ENCODE assay signal across 9 cellular contexts in the genomic region with DNA sequence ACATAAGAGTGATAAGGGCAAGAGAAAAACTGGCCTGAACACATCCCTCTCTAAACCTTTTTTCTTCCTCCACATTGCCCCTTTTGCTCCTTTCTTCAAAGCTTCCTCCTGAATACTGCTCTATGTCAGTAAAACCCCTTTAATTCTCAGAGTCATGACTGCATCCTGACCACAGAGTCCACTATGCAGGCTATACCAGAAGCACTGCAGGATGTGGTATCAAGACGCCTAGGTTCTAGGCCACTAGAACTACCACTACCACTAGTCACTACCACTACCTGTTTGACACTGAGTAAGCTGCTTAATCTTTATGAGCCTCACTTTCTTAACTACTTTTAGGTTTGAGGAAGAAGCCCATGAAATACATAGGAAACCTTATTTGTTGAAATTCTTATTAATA. TPM values are rescaled to one million over a fixed set of nuclear protein-coding genes. Genes with fewer than 3 reads are reported as not detected.
A peak's percentile ranks its signal among the peaks of the same experiment; 100 is the strongest.
DNase-seq lines count a peak whose midpoint lies in the region; ATAC-seq and TF ChIP-seq lines count a peak whose summit lies in the region.
"Had no signal": no experiment of that assay in that cellular context is flagged by ENCODE, and none has a peak within 500 bp of the region (broad histone marks: within the 10 kb centered on the region; RNA-seq: fewer than 3 reads in every experiment).

No MANE protein-coding gene starts in this region.

- H4K8ac ChIP-seq in neuronal stem cell (ENCODE audit: low read depth, low read length): no peak overlapping the region

- POLR2A ChIA-PET in activated CD4-positive, alpha-beta T cell treated with anti-CD3 and anti-CD28 coated beads, Interleukin-2, amount 10 ng/mL, durations not matched to agents 7 days and 5 days (lab: Charles Lee): interaction anchor here (1.0 kb wide), 1 partner anchor 9 kb away, joined by 3 read pairs; no protein-coding TSS in a partner anchor

- intact Hi-C loops in transverse colon (cut with DNase I; ENCODE audit: low total_unique reads): no loop called here

- no peak overlapping the region for H2BK5ac ChIP-seq in neuronal stem cell (ENCODE audit: low read length)

- H3K23ac ChIP-seq in neuronal stem cell (ENCODE audit: low read depth, low read length, poor library complexity): no peak overlapping the region

- H3K4ac ChIP-seq in neuronal stem cell (ENCODE audit: low read length): no peak overlapping the region

- H3K36me3 ChIP-seq in neuronal stem cell (replicated peaks in 1 of 2; ENCODE audit: control insufficient read depth in 2 of 2, insufficient read depth in 2 of 2, low read length in 2 of 2) (no peaks in the 10 kb centered on the region), transverse colon (no peaks in the 10 kb centered on the region)
- H3K36me3 ChIP-seq: lower lobe of right lung had no signal

- ATAC-seq in GM21825 (IDR thresholded peaks at IDR 0.05; ENCODE audit: unreplicated experiment): peak; percentile 90

- peaks cover 7 to 20% of the 10 kb centered on the region in 2 donors for H3K4me1 ChIP-seq in neuronal stem cell (ENCODE audit: control insufficient read depth in 2 of 2, insufficient read depth in 1 of 2, low read depth in 1 of 2, low read length in 2 of 2)
- H3K4me1 ChIP-seq in transverse colon: peaks cover 0 to 3% (median 1%) of the 10 kb centered on the region in 4 donors

- H3K27me3 ChIP-seq in neuronal stem cell (ENCODE audit: control insufficient read depth in 3 of 3, insufficient read depth in 3 of 3, low read depth in 1 of 3, low read length in 3 of 3) (no peaks in the 10 kb centered on the region), transverse colon (no peaks in the 10 kb centered on the region)

- H3K36me3 Mint-ChIP-seq in activated CD4-positive, alpha-beta T cell treated with anti-CD3 and anti-CD28 coated beads, Interleukin-2, amount 10 ng/mL, durations not matched to agents 7 days and 5 days (ENCODE audit: low read depth): peaks cover 21% of the 10 kb centered on the region
- no peaks in the 10 kb centered on the region for H3K36me3 Mint-ChIP-seq in osteocyte (ENCODE audit: unreplicated experiment)

- peak; percentile 57 for DNase-seq in activated CD4-positive, alpha-beta T cell treated with anti-CD3 and anti-CD28 coated beads, Interleukin-2, amount 10 ng/mL, durations not matched to agents 7 days and 5 days
- no peak for DNase-seq in activated CD4-positive, alpha-beta T cell treated with anti-CD3 and anti-CD28 coated beads for 4 hours
- DNase-seq in Jurkat, Clone E6-1 (ENCODE audit: low read depth, low spot score): peak; percentile 65
- DNase-seq in osteocyte (ENCODE audit: extremely low spot score, unreplicated experiment) (no peak), neuronal stem cell (ENCODE audit: low spot score) (no peak), NCI-H2107 (lab: John Stamatoyannopoulos, UW) (no peak), transverse colon (no peak)
- DNase-seq: lower lobe of right lung had no signal

- H3K79me1 ChIP-seq in neuronal stem cell (ENCODE audit: low read depth, low read length): peaks cover 6% of the 10 kb centered on the region

- no peak overlapping the region for H2AFZ ChIP-seq in neuronal stem cell (ENCODE audit: low read length)

- in situ Hi-C loops in transverse colon (cut with MboI; ENCODE audit: low pct_ligation_motif_present in 1 of 4, low pct_unique_long_range_greater_than_20kb in 1 of 4, low sequenced_read_pairs in 3 of 4): no loop called here

- H3K14ac ChIP-seq in neuronal stem cell (ENCODE audit: low read length): no peak overlapping the region

- peak overlapping the region; percentile 13 for H3K4me3 Mint-ChIP-seq in activated CD4-positive, alpha-beta T cell treated with anti-CD3 and anti-CD28 coated beads, Interleukin-2, amount 10 ng/mL, durations not matched to agents 7 days and 5 days
- H3K4me3 Mint-ChIP-seq in osteocyte (ENCODE audit: unreplicated experiment): no peak overlapping the region

- no peak overlapping the region for H3K27ac ChIP-seq in neuronal stem cell (replicated peaks; ENCODE audit: low read length)
- H3K27ac ChIP-seq in transverse colon: no peak overlapping the region
- H3K27ac ChIP-seq: lower lobe of right lung had no signal

- no peaks in the 10 kb centered on the region for H3K27me3 Mint-ChIP-seq in activated CD4-positive, alpha-beta T cell treated with anti-CD3 and anti-CD28 coated beads, Interleukin-2, amount 10 ng/mL, durations not matched to agents 7 days and 5 days
- H3K27me3 Mint-ChIP-seq in osteocyte (ENCODE audit: unreplicated experiment): no peaks in the 10 kb centered on the region

- H3K27ac Mint-ChIP-seq in activated CD4-positive, alpha-beta T cell treated with anti-CD3 and anti-CD28 coated beads, Interleukin-2, amount 10 ng/mL, durations not matched to agents 7 days and 5 days: peak overlapping the region; percentile 82
- H3K27ac Mint-ChIP-seq in osteocyte (ENCODE audit: unreplicated experiment): peak overlapping the region; percentile 9

- no peak overlapping the region for H3K9ac ChIP-seq in neuronal stem cell (ENCODE audit: low read depth, low read length, poor library complexity)

- H2AK5ac ChIP-seq in neuronal stem cell (ENCODE audit: low read depth, low read length): no peak overlapping the region

- H2BK15ac ChIP-seq in neuronal stem cell (ENCODE audit: low read length): no peak overlapping the region

- H2BK120ac ChIP-seq in neuronal stem cell (ENCODE audit: low read depth, low read length): no peak overlapping the region

- no peak overlapping the region for H3K18ac ChIP-seq in neuronal stem cell (ENCODE audit: low read length)

- H4K91ac ChIP-seq in neuronal stem cell (ENCODE audit: low read depth, low read length, poor library complexity): no peak overlapping the region

- H3K4me1 Mint-ChIP-seq in activated CD4-positive, alpha-beta T cell treated with anti-CD3 and anti-CD28 coated beads, Interleukin-2, amount 10 ng/mL, durations not matched to agents 7 days and 5 days: peaks cover 55% of the 10 kb centered on the region
- H3K4me1 Mint-ChIP-seq in osteocyte (ENCODE audit: unreplicated experiment): peaks cover 62% of the 10 kb centered on the region

- CTCF ChIA-PET in activated CD4-positive, alpha-beta T cell treated with anti-CD3 and anti-CD28 coated beads, Interleukin-2, amount 10 ng/mL, durations not matched to agents 7 days and 5 days (lab: Charles Lee): interaction anchor here (1.5 kb wide), 1 partner anchor 30 kb away, joined by 4 read pairs; no protein-coding TSS in a partner anchor

- TF ChIP-seq POLR2A in transverse colon (IDR thresholded peaks at IDR 0.05): no peak

- no peaks in the 10 kb centered on the region for H3K9me3 Mint-ChIP-seq in activated CD4-positive, alpha-beta T cell treated with anti-CD3 and anti-CD28 coated beads, Interleukin-2, amount 10 ng/mL, durations not matched to agents 7 days and 5 days
- peaks cover 12% of the 10 kb centered on the region for H3K9me3 Mint-ChIP-seq in osteocyte (ENCODE audit: unreplicated experiment)

- WGBS in neuronal stem cell (ENCODE audit: extremely low coverage in 2 of 2, insufficient read length in 2 of 2, insufficient replicate concordance in 1 of 2), 2 donors: no CpG with 5 or more reads among the region's 1 CpG
- WGBS in transverse colon (ENCODE audit: low coverage in 1 of 2), 2 donors: 66% methylated on average over 1 of the region's 1 CpG; no CpG with 5 or more reads in 1 of the 2 donors

- TF ChIP-seq EP300 in transverse colon (IDR thresholded peaks at IDR 0.05; ENCODE audit: low read depth): no peak

- H2BK12ac ChIP-seq in neuronal stem cell (ENCODE audit: low read length): no peak overlapping the region

- no peak for TF ChIP-seq CTCF in osteocyte (IDR thresholded peaks at IDR 0.05)
- TF ChIP-seq CTCF in transverse colon (IDR thresholded peaks at IDR 0.05): no peak

- no peak overlapping the region for H3K4me2 ChIP-seq in neuronal stem cell (ENCODE audit: insufficient read depth, low read length, poor library complexity, severe bottlenecking)

- no peaks in the 10 kb centered on the region for H3K9me3 ChIP-seq in neuronal stem cell (replicated peaks in 1 of 2; ENCODE audit: control insufficient read depth in 2 of 2, insufficient read depth in 1 of 2, low read depth in 1 of 2, low read length in 2 of 2)
- no peaks in the 10 kb centered on the region for H3K9me3 ChIP-seq in transverse colon
- H3K9me3 ChIP-seq: lower lobe of right lung had no signal

- no peak overlapping the region for H3K4me3 ChIP-seq in Jurkat, Clone E6-1 (ENCODE audit: low read length)
- H3K4me3 ChIP-seq in neuronal stem cell (ENCODE audit: low read length in 2 of 2): no peak overlapping the region
- no peak overlapping the region for H3K4me3 ChIP-seq in transverse colon
- H3K4me3 ChIP-seq: lower lobe of right lung had no signal

RNA-seq across cellular contexts. Expression of a gene that starts 38.7 kb away (rescaled TPM):
- total RNA-seq in activated CD4-positive, alpha-beta T cell treated with anti-CD3 and anti-CD28 coated beads, Interleukin-2, amount 10 ng/mL, durations not matched to agents 7 days and 5 days: 10 to 100 TPM; 21.6 to 22.3 TPM
- 7.3 TPM for polyA plus RNA-seq in Jurkat, Clone E6-1 (2012; ENCODE audit: insufficient read depth, insufficient read length)
- total RNA-seq in osteocyte (34.3 and 40.7 TPM in 2 replicates), transverse colon (100 to 1,000 TPM in 1 of 4 donors, 10 to 100 TPM in 3; 29.9 to 108 (median 36.9) TPM)
- polyA plus RNA-seq in neuronal stem cell (2013, experiment 1 of 2): 38.9 TPM
- 36.2 TPM for polyA plus RNA-seq in neuronal stem cell (2013, experiment 2 of 2)

Comparison
In these comparisons a context has a peak if more than half of its experiments do, and no peak if none do; other contexts are left out.
1. DNase-seq: peak in activated CD4-positive, alpha-beta T cell treated with anti-CD3 and anti-CD28 coated beads, Interleukin-2, amount 10 ng/mL, durations not matched to agents 7 days and 5 days (single experiment) and Jurkat, Clone E6-1 (single experiment); none in activated CD4-positive, alpha-beta T cell treated with anti-CD3 and anti-CD28 coated beads for 4 hours (0 of 2), osteocyte (single experiment), neuronal stem cell (single experiment), NCI-H2107 (single experiment) and transverse colon (single experiment).